1 cellular context compared by ENCODE assay signal in genomic region chr2:205235434-205235833, GRCh38.
TF ChIP-seq lines count a peak whose summit lies in the region.

No MANE protein-coding gene starts in this region.

TF ChIP-seq in K562, 482 proteins besides CTCF, POLR2A, EP300 and RAD21 (continued from another document and continues in another):
- TF ChIP-seq ZBTB26 (CRISPR knock-in tag; IDR thresholded peaks at IDR 0.05), result no peak
- TF ChIP-seq ARID1B (IDR thresholded peaks at IDR 0.05), result peak; percentile 11; the same call in 1 of the 2 replicates
- TF ChIP-seq FOSL1 (tag; conservative IDR thresholded peaks at IDR 0.05), result peak; percentile 57
- no peak for TF ChIP-seq ZNF280A (IDR thresholded peaks at IDR 0.05; ENCODE audit: low read depth, partially characterized antibody)
- TF ChIP-seq PTRF (tag; IDR thresholded peaks at IDR 0.05), result no peak
- peak in 1 of 2 experiments; percentile 66; a peak in 1 of 4 replicates for TF ChIP-seq TRIM24 (IDR thresholded peaks at IDR 0.05)
- TF ChIP-seq RCOR1 (IDR thresholded peaks at IDR 0.05; ENCODE audit: borderline replicate concordance in 1 of 2, low read depth in 2 of 2, low read length in 2 of 2), result no peak
- no peak for TF ChIP-seq ZNF143 (CRISPR knock-in tag; IDR thresholded peaks at IDR 0.05)
- TF ChIP-seq MEIS2 (IDR thresholded peaks at IDR 0.05; ENCODE audit: partially characterized antibody), result peak; percentile 84
- TF ChIP-seq ZNF778 (CRISPR knock-in tag; IDR thresholded peaks at IDR 0.05), result no peak
- TF ChIP-seq KHSRP (IDR thresholded peaks at IDR 0.05), result no peak
- no peak for TF ChIP-seq HDAC3 (IDR thresholded peaks at IDR 0.05; ENCODE audit: borderline replicate concordance, partially characterized antibody)
- no peak for TF ChIP-seq CSDE1 (IDR thresholded peaks at IDR 0.05)
- no peak for TF ChIP-seq RBFOX2 (IDR thresholded peaks at IDR 0.05; ENCODE audit: low read depth, low read length)
- TF ChIP-seq, protein P1, sequence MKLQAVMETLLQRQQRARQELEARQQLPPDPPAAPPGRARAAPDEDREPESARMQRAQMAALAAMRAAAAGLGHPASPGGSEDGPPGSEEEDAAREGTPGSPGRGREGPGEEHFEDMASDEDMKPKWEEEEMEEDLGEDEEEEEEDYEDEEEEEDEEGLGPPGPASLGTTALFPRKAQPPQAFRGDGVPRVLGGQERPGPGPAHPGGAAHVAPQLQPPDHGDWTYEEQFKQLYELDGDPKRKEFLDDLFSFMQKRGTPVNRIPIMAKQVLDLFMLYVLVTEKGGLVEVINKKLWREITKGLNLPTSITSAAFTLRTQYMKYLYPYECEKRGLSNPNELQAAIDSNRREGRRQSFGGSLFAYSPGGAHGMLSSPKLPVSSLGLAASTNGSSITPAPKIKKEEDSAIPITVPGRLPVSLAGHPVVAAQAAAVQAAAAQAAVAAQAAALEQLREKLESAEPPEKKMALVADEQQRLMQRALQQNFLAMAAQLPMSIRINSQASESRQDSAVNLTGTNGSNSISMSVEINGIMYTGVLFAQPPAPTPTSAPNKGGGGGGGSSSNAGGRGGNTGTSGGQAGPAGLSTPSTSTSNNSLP (IDR thresholded peaks at IDR 0.05; ENCODE audit: borderline replicate concordance, low read depth, low read length), result no peak
- TF ChIP-seq ZZZ3 (IDR thresholded peaks at IDR 0.05), result no peak
- TF ChIP-seq ZNF318 (IDR thresholded peaks at IDR 0.05; ENCODE audit: borderline replicate concordance in 1 of 2, low read depth in 1 of 2), result no peak
- no peak for TF ChIP-seq KLF10 (CRISPR knock-in tag; IDR thresholded peaks at IDR 0.05)
- no peak for TF ChIP-seq GTF3C2 (IDR thresholded peaks at IDR 0.05; ENCODE audit: borderline replicate concordance, extremely low read depth, insufficient read length)
- no peak for TF ChIP-seq NFRKB (IDR thresholded peaks at IDR 0.05; ENCODE audit: low read depth)
- TF ChIP-seq ZEB2 (IDR thresholded peaks at IDR 0.05), result peak; percentile 43; the same call in 1 of the 2 replicates
- TF ChIP-seq GABPA (tag; conservative IDR thresholded peaks at IDR 0.05; ENCODE audit: low read depth), result no peak
- no peak for TF ChIP-seq U2AF2 (optimal IDR thresholded peaks at IDR 0.05; ENCODE audit: low read depth, low read length)
- TF ChIP-seq KDM2B (CRISPR knock-in tag; IDR thresholded peaks at IDR 0.05), result no peak
- no peak for TF ChIP-seq NONO (IDR thresholded peaks at IDR 0.05; ENCODE audit: low read depth in 2 of 2, low read length in 1 of 2)
- TF ChIP-seq CEBPG (CRISPR knock-in tag; IDR thresholded peaks at IDR 0.05), result no peak
- peak; percentile 79 to 82 for TF ChIP-seq CEBPG (tag; conservative IDR thresholded peaks at IDR 0.05 in 1 of 2, IDR thresholded peaks at IDR 0.05 in 1 of 2)
- TF ChIP-seq RBM22 (IDR thresholded peaks at IDR 0.05; ENCODE audit: low read depth, low read length, poor library complexity, severe bottlenecking), result no peak
- TF ChIP-seq, protein P2, sequence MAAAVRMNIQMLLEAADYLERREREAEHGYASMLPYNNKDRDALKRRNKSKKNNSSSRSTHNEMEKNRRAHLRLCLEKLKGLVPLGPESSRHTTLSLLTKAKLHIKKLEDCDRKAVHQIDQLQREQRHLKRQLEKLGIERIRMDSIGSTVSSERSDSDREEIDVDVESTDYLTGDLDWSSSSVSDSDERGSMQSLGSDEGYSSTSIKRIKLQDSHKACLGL (CRISPR knock-in tag; IDR thresholded peaks at IDR 0.05; ENCODE audit: borderline replicate concordance, poor library complexity, severe bottlenecking), result no peak
- TF ChIP-seq PKNOX1 (IDR thresholded peaks at IDR 0.05), result peak; percentile 68
- TF ChIP-seq MXI1 (IDR thresholded peaks at IDR 0.05; ENCODE audit: low read depth, low read length), result no peak
- peak; percentile 60; the same call in 1 of the 2 replicates for TF ChIP-seq ATF3 (IDR thresholded peaks at IDR 0.05)
- no peak for TF ChIP-seq ATF3 (CRISPR knock-in tag; conservative IDR thresholded peaks at IDR 0.05)
- no peak for TF ChIP-seq ZNF717 (CRISPR knock-in tag; IDR thresholded peaks at IDR 0.05)
- TF ChIP-seq TGIF2 (CRISPR knock-in tag; IDR thresholded peaks at IDR 0.05), result no peak
- TF ChIP-seq, protein P3, sequence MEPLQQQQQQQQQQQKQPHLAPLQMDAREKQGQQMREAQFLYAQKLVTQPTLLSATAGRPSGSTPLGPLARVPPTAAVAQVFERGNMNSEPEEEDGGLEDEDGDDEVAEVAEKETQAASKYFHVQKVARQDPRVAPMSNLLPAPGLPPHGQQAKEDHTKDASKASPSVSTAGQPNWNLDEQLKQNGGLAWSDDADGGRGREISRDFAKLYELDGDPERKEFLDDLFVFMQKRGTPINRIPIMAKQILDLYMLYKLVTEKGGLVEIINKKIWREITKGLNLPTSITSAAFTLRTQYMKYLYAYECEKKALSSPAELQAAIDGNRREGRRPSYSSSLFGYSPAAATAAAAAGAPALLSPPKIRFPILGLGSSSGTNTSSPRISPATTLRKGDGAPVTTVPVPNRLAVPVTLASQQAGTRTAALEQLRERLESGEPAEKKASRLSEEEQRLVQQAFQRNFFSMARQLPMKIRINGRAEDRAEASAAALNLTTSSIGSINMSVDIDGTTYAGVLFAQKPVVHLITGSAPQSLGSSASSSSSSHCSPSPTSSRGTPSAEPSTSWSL (CRISPR knock-in tag; IDR thresholded peaks at IDR 0.05; ENCODE audit: borderline replicate concordance), result no peak
- TF ChIP-seq ELK3 (CRISPR knock-in tag; IDR thresholded peaks at IDR 0.05), result no peak
- no peak for TF ChIP-seq KDM5B (IDR thresholded peaks at IDR 0.05; ENCODE audit: insufficient replicate concordance, low read depth, low read length)
- TF ChIP-seq ZNF707 (CRISPR knock-in tag; conservative IDR thresholded peaks at IDR 0.05), result no peak
- no peak for TF ChIP-seq RHOXF2B (CRISPR knock-in tag; conservative IDR thresholded peaks at IDR 0.05)
- TF ChIP-seq MCM3 (IDR thresholded peaks at IDR 0.05), result no peak
- TF ChIP-seq HSF4 (CRISPR knock-in tag; IDR thresholded peaks at IDR 0.05; ENCODE audit: borderline replicate concordance), result no peak
- no peak for TF ChIP-seq KDM1A (IDR thresholded peaks at IDR 0.05)
- peak; percentile 27; the same call in 1 of the 2 replicates for TF ChIP-seq CEBPB (tag; IDR thresholded peaks at IDR 0.05)
- no peak for TF ChIP-seq ELF2 (CRISPR knock-in tag; IDR thresholded peaks at IDR 0.05)
